14 cellular contexts compared by ENCODE assay signal in the genomic region with DNA sequence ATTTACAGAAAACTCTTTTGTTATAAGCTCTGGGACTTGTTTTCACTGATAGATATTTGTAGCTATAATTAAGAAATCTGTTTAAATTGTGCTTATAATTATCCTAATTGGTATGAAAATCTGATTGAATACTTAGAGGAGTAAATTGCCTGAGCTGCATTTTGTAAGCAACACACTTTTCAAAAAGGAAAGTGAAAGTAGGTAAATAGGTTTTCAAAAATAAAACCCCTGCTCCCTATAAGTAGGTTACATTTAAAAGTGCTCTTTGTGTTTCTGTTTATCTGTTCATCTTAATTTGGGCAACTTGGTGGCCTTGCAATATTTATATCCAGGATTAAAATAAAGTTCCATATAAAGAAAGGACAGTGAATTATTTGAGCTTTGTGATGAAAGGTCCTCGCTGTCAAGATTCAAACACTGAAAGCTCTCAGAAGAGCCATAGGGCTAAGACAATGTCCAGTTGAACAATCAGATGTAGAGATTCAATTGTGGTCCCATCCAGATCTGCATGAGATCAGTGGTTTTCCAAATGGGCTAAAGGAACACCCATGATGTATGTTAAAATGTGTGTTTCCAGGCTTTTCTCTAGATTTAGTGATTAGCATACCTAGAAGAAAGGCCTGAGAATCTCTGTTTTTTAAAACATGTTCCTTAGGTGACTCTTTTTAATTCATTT.
DNase-seq lines count a peak whose midpoint lies in the region; ATAC-seq and TF ChIP-seq lines count a peak whose summit lies in the region.
"Had no signal": no experiment of that assay in that cellular context is flagged by ENCODE, and none has a peak within 500 bp of the region (broad histone marks: within the 10 kb centered on the region; RNA-seq: fewer than 3 reads in every experiment).

No MANE protein-coding gene starts in this region.

- no peaks in the 10 kb centered on the region for H3K9me3 Mint-ChIP-seq in CD8-positive, alpha-beta T cell
- peaks cover 0 to 3% (median 0%) of the 10 kb centered on the region in 7 donors for H3K9me3 Mint-ChIP-seq in CD14-positive monocyte
- no peaks in the 10 kb centered on the region for H3K9me3 Mint-ChIP-seq in progenitor cell of endocrine pancreas (ENCODE audit: low read depth)
- H3K9me3 Mint-ChIP-seq: activated B cell treated with CpG ODN at 0.5 μM for 24 hours had no signal

- H3K27me3 ChIP-seq in CD8-positive, alpha-beta T cell (ENCODE audit: insufficient read depth, low read length) = no peaks in the 10 kb centered on the region
- H3K27me3 ChIP-seq in adipocyte (replicated peaks; ENCODE audit: control insufficient read depth, insufficient read depth, low read length) = no peaks in the 10 kb centered on the region
- H3K27me3 ChIP-seq: gastroesophageal sphincter had no signal

- POLR2A ChIA-PET in CD8-positive, alpha-beta T cell (lab: Charles Lee) = no interaction called here

- no peaks in the 10 kb centered on the region for H3K4me1 ChIP-seq in CD8-positive, alpha-beta T cell (ENCODE audit: insufficient read depth, low read length)
- peaks cover 19% of the 10 kb centered on the region for H3K4me1 ChIP-seq in adipocyte (ENCODE audit: control insufficient read depth, insufficient read depth, low read length)
- H3K4me1 ChIP-seq: left ventricle myocardium inferior had no signal

- no peak overlapping the region for H3K27ac Mint-ChIP-seq in CD8-positive, alpha-beta T cell
- H3K27ac Mint-ChIP-seq in CD14-positive monocyte (no peak overlapping the region), progenitor cell of endocrine pancreas (no peak overlapping the region)
- H3K27ac Mint-ChIP-seq: activated B cell treated with CpG ODN at 0.5 μM for 24 hours; stimulated activated memory B cell treated with anti-CD40 and anti-IgM and Interleukin-4, amounts not matched to agents 10 μg/mL and 1 μg/mL and 100 μg/mL, for 72 hours had no signal

- no peaks in the 10 kb centered on the region for H3K9me3 ChIP-seq in CD8-positive, alpha-beta T cell (ENCODE audit: low read length)
- no peaks in the 10 kb centered on the region for H3K9me3 ChIP-seq in adipocyte (ENCODE audit: control insufficient read depth, low read length)
- H3K9me3 ChIP-seq: gastroesophageal sphincter, left ventricle myocardium inferior had no signal

- no peak overlapping the region for H3K4me3 ChIP-seq in CD8-positive, alpha-beta T cell (ENCODE audit: low read depth, low read length)
- H3K4me3 ChIP-seq in adipocyte (ENCODE audit: low read length) = peak overlapping the region; percentile 45
- H3K4me3 ChIP-seq: gastroesophageal sphincter, left ventricle myocardium inferior had no signal

- H3K4me3 Mint-ChIP-seq in CD8-positive, alpha-beta T cell = peak overlapping the region; percentile 40
- H3K4me3 Mint-ChIP-seq in CD14-positive monocyte = no peak overlapping the region
- H3K4me3 Mint-ChIP-seq in progenitor cell of endocrine pancreas (ENCODE audit: low read depth) = no peak overlapping the region
- H3K4me3 Mint-ChIP-seq: activated B cell treated with CpG ODN at 0.5 μM for 24 hours; stimulated activated memory B cell treated with anti-CD40 and anti-IgM and Interleukin-4, amounts not matched to agents 10 μg/mL and 1 μg/mL and 100 μg/mL, for 72 hours had no signal

- CTCF ChIA-PET in CD8-positive, alpha-beta T cell (lab: Charles Lee) = no interaction called here

- no peaks in the 10 kb centered on the region for H3K27me3 Mint-ChIP-seq in CD8-positive, alpha-beta T cell (ENCODE audit: low read depth)
- H3K27me3 Mint-ChIP-seq in CD14-positive monocyte (ENCODE audit: low read depth in 3 of 3) (no peaks in the 10 kb centered on the region), progenitor cell of endocrine pancreas (peaks cover 2% of the 10 kb centered on the region)
- H3K27me3 Mint-ChIP-seq: activated B cell treated with CpG ODN at 0.5 μM for 24 hours; stimulated activated memory B cell treated with anti-CD40 and anti-IgM and Interleukin-4, amounts not matched to agents 10 μg/mL and 1 μg/mL and 100 μg/mL, for 72 hours had no signal

- H3K9ac ChIP-seq in adipocyte (ENCODE audit: low read length) = no peak overlapping the region

- ATAC-seq in CD8-positive, alpha-beta T cell = no peak
- ATAC-seq in GM18870 (IDR thresholded peaks at IDR 0.05; ENCODE audit: unreplicated experiment) (peak; percentile 56), HG02885 (IDR thresholded peaks at IDR 0.05; ENCODE audit: poor library complexity, unreplicated experiment) (peak; percentile 63)
- ATAC-seq: gastroesophageal sphincter; stimulated activated memory B cell treated with anti-CD40 and anti-IgM and Interleukin-4, amounts not matched to agents 10 μg/mL and 1 μg/mL and 100 μg/mL, for 72 hours had no signal

- intact Hi-C loops in CD8-positive, alpha-beta T cell (cut with DNase I, micrococcal nuclease) = no loop called here
- intact Hi-C loops in CD14-positive monocyte (cut with micrococcal nuclease) = no loop called here

- H3K36me3 ChIP-seq in CD8-positive, alpha-beta T cell (ENCODE audit: insufficient read depth, low read length) = no peaks in the 10 kb centered on the region
- no peaks in the 10 kb centered on the region for H3K36me3 ChIP-seq in adipocyte (ENCODE audit: control insufficient read depth, insufficient read depth, low read length, severe bottlenecking)
- H3K36me3 ChIP-seq: gastroesophageal sphincter, left ventricle myocardium inferior had no signal

- no peak overlapping the region for H3K27ac ChIP-seq in CD8-positive, alpha-beta T cell (ENCODE audit: low read depth, low read length)
- H3K27ac ChIP-seq: left ventricle myocardium inferior had no signal

- TF ChIP-seq CTCF in CD8-positive, alpha-beta T cell (IDR thresholded peaks at IDR 0.05) = no peak
- no peak for TF ChIP-seq CTCF in CD14-positive monocyte (IDR thresholded peaks at IDR 0.05)
- TF ChIP-seq CTCF in progenitor cell of endocrine pancreas (IDR thresholded peaks at IDR 0.05; ENCODE audit: unreplicated experiment) = no peak

- H3K4me1 Mint-ChIP-seq in CD8-positive, alpha-beta T cell (ENCODE audit: low read depth) = peaks cover 12% of the 10 kb centered on the region
- H3K4me1 Mint-ChIP-seq in CD14-positive monocyte (no peaks in the 10 kb centered on the region), progenitor cell of endocrine pancreas (ENCODE audit: low read depth) (peaks cover 2% of the 10 kb centered on the region)
- H3K4me1 Mint-ChIP-seq: activated B cell treated with CpG ODN at 0.5 μM for 24 hours; stimulated activated memory B cell treated with anti-CD40 and anti-IgM and Interleukin-4, amounts not matched to agents 10 μg/mL and 1 μg/mL and 100 μg/mL, for 72 hours had no signal

- H3K36me3 Mint-ChIP-seq in CD8-positive, alpha-beta T cell = no peaks in the 10 kb centered on the region
- H3K36me3 Mint-ChIP-seq in CD14-positive monocyte (no peaks in the 10 kb centered on the region), progenitor cell of endocrine pancreas (ENCODE audit: insufficient read depth) (no peaks in the 10 kb centered on the region)
- H3K36me3 Mint-ChIP-seq: stimulated activated memory B cell treated with anti-CD40 and anti-IgM and Interleukin-4, amounts not matched to agents 10 μg/mL and 1 μg/mL and 100 μg/mL, for 72 hours had no signal

- no peak for DNase-seq in CD8-positive, alpha-beta T cell
- DNase-seq in adipocyte (ENCODE audit: low read depth) = no peak
- DNase-seq in cerebellar cortex (ENCODE audit: low spot score) = no peak
- DNase-seq in CD14-positive monocyte (ENCODE audit: low spot score) = no peak
- DNase-seq in progenitor cell of endocrine pancreas (ENCODE audit: low spot score, unreplicated experiment) = no peak
- DNase-seq in iPS-NIHi7 (ENCODE audit: extremely low spot score) = no peak
- DNase-seq: activated B cell treated with CpG ODN at 0.5 μM for 24 hours; activated naive CD4-positive, alpha-beta T cell treated with anti-CD3 and anti-CD28 coated beads, Interleukin-2, amount 50 U/mL, for 16 hours; DMS153; left ventricle myocardium inferior had no signal
